In the genomic region with DNA sequence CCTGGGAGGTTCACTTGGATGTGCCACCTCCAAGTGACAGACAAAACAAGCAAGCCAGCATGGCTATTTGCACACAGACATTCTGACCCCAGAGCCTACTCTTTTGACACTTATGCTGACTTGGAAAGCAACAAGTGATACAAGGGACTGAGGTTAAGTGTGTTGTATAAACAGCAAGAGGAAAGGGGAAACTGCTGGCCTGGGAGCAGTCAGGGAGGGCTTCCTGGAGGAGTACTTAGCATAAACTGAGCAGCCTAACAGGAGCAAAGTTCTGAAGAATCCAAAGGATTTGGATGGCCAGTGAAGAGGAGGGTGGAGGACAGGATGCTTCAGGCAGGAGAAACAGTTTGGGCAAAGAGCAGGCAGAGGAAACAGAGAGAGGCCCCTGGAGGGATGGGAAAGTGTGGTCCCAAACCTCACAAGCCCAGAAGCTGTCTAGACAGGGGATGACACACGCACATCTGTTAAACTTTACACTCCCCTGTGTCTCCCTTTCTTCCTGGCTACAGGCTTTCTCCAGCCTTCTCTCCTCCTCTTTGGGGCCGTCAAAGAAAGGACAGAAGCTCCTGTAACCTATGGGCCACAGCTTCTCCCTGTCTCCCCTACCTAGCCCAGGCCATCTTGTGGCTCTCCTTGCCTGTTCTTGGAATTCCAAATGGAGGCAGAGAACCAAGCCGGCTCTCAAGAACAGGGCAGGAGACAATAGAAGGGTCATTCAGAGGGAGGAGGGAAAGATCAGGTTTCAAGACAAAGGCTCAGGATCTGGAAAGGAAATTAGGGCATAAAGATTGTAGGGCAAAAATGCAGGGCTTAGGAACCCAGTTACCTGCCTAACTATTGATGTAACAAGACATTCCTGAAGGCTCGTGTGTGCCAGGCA, we compare ENCODE assay signal across 13 cellular contexts. TPM values are rescaled to one million over a fixed set of nuclear protein-coding genes. Genes with fewer than 3 reads are reported as not detected.
DNase-seq lines count a peak whose midpoint lies in the region; ATAC-seq, FAIRE-seq and TF ChIP-seq lines count a peak whose summit lies in the region.
"Had no signal": no experiment of that assay in that cellular context is flagged by ENCODE, and none has a peak within 500 bp of the region (broad histone marks: within the 10 kb centered on the region; RNA-seq: fewer than 3 reads in every experiment).

No MANE protein-coding gene starts in this region.

- H3K27me3 ChIP-seq in heart left ventricle, result peaks cover 0 to 9% (median 0%) of the 10 kb centered on the region in 9 donors
- peaks cover 5% of the 10 kb centered on the region for H3K27me3 ChIP-seq in CD8-positive, alpha-beta memory T cell (ENCODE audit: insufficient read depth, low read length, poor library complexity, severe bottlenecking)
- H3K27me3 ChIP-seq: tibial artery had no signal

- peak overlapping the region in 9 of 12 donors; percentile 7 to 66 (median 59) for H3K27ac ChIP-seq in heart left ventricle
- no peak overlapping the region for H3K27ac ChIP-seq in CD8-positive, alpha-beta memory T cell (ENCODE audit: low read depth, low read length)
- H3K27ac ChIP-seq: tibial artery had no signal

- peaks cover 43% of the 10 kb centered on the region for H3K4me1 Mint-ChIP-seq in WTC11
- no peaks in the 10 kb centered on the region for H3K4me1 Mint-ChIP-seq in CD8-positive, alpha-beta memory T cell

- H3K9me3 Mint-ChIP-seq in WTC11, result peaks cover 16% of the 10 kb centered on the region
- peaks cover 0 to 1% (median 0%) of the 10 kb centered on the region in 5 donors for H3K9me3 Mint-ChIP-seq in CD8-positive, alpha-beta memory T cell

- no peak overlapping the region for H3K4me3 ChIP-seq in heart left ventricle
- H3K4me3 ChIP-seq in CD8-positive, alpha-beta memory T cell (ENCODE audit: low read length), result no peak overlapping the region
- H3K4me3 ChIP-seq: tibial artery had no signal

- H3K36me3 ChIP-seq in heart left ventricle, result peaks cover 0 to 8% (median 0%) of the 10 kb centered on the region in 9 donors
- no peaks in the 10 kb centered on the region for H3K36me3 ChIP-seq in CD8-positive, alpha-beta memory T cell (ENCODE audit: insufficient read depth, low read length)

- H3K27ac Mint-ChIP-seq in WTC11, result peak overlapping the region; percentile 84
- H3K27ac Mint-ChIP-seq in CD8-positive, alpha-beta memory T cell, result no peak overlapping the region

- CTCF ChIA-PET in WTC11 (lab: Charles Lee), result interaction anchor here (0.9 to 1.3 kb wide), 2 partner anchors 102 to 855 kb away, joined by 3 to 4 read pairs; no protein-coding TSS in a partner anchor
- CTCF ChIA-PET in CD8-positive, alpha-beta memory T cell (lab: Charles Lee), result no interaction called here

- ATAC-seq in heart left ventricle (peak in 1 of 4 donors; percentile 49), Right ventricle myocardium inferior (no peak), WTC11 (peak; percentile 84)

- H3K9me3 ChIP-seq in heart left ventricle, result peaks cover 0 to 6% (median 0%) of the 10 kb centered on the region in 12 donors
- no peaks in the 10 kb centered on the region for H3K9me3 ChIP-seq in CD8-positive, alpha-beta memory T cell (ENCODE audit: low read length)
- H3K9me3 ChIP-seq: tibial artery had no signal

- DNase-seq in heart left ventricle, result no peak
- DNase-seq in Right ventricle myocardium inferior (ENCODE audit: missing footprints), result no peak
- DNase-seq in WTC11 (ENCODE audit: low spot score), result no peak
- DNase-seq in left kidney (ENCODE audit: low read depth, low spot score), result peak; percentile 71
- DNase-seq in urothelium cell line (ENCODE audit: low spot score), result peak; percentile 62
- DNase-seq in hypothalamus (lab: John Stamatoyannopoulos, UW), result no peak
- no peak for DNase-seq in CD8-positive, alpha-beta memory T cell
- DNase-seq in NK-92 treated with Interleukin-12 subunit alpha and Interleukin-12 subunit beta, amount 100 ng/mL, for 24 hours (lab: John Stamatoyannopoulos, UW), result no peak
- DNase-seq: activated CD8-positive, alpha-beta memory T cell treated with anti-CD3 and anti-CD28 coated beads, Interleukin-2, amount 50 U/mL, for 48 hours; kidney; SHP77; tibial artery had no signal

- intact Hi-C loops in heart left ventricle (cut with DNase I), result no loop called here
- intact Hi-C loops in Right ventricle myocardium inferior (cut with DNase I), result no loop called here

- POLR2A ChIA-PET in WTC11 (lab: Charles Lee), result no interaction called here
- POLR2A ChIA-PET in CD8-positive, alpha-beta memory T cell (lab: Charles Lee), result no interaction called here

- WGBS in heart left ventricle, 4 donors, result 47 to 56% (median 52%) methylated on average over 4 of the region's 4 CpGs

- TF ChIP-seq CTCF in heart left ventricle (IDR thresholded peaks at IDR 0.05) (no peak), WTC11 (IDR thresholded peaks at IDR 0.05) (no peak)

- FAIRE-seq in urothelium cell line (lab: Jason Lieb, UNC), result no peak
- FAIRE-seq: colon, kidney had no signal

- H3K36me3 Mint-ChIP-seq in WTC11, result peaks cover 15% of the 10 kb centered on the region
- H3K36me3 Mint-ChIP-seq in CD8-positive, alpha-beta memory T cell, result no peaks in the 10 kb centered on the region

- no peak for TF ChIP-seq POLR2A in heart left ventricle (IDR thresholded peaks at IDR 0.05)

- no peak overlapping the region for H3K4me3 Mint-ChIP-seq in WTC11
- no peak overlapping the region for H3K4me3 Mint-ChIP-seq in CD8-positive, alpha-beta memory T cell

- no peaks in the 10 kb centered on the region for H3K27me3 Mint-ChIP-seq in WTC11 (ENCODE audit: low read depth)
- H3K27me3 Mint-ChIP-seq in CD8-positive, alpha-beta memory T cell, result peaks cover 6 to 40% of the 10 kb centered on the region in 2 donors

- peaks cover 0 to 63% (median 20%) of the 10 kb centered on the region in 12 donors for H3K4me1 ChIP-seq in heart left ventricle
- H3K4me1 ChIP-seq in CD8-positive, alpha-beta memory T cell (ENCODE audit: insufficient read depth, low read length), result no peaks in the 10 kb centered on the region

TF ChIP-seq in WTC11, 78 proteins besides CTCF, POLR2A, EP300 and RAD21:
- TF ChIP-seq, protein P1, sequence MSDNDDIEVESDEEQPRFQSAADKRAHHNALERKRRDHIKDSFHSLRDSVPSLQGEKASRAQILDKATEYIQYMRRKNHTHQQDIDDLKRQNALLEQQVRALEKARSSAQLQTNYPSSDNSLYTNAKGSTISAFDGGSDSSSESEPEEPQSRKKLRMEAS (CRISPR knock-in tag; IDR thresholded peaks at IDR 0.05), result peak; percentile 43; the same call in 1 of the 2 replicates
- TF ChIP-seq ETV6 (CRISPR knock-in tag; IDR thresholded peaks at IDR 0.05) (0 out of 2 replicates have a peak, but pooled peaks have one; percentile 33), MXD4 (CRISPR knock-in tag; IDR thresholded peaks at IDR 0.05; ENCODE audit: borderline replicate concordance) (no peak), GRHL2 (CRISPR knock-in tag; IDR thresholded peaks at IDR 0.05; ENCODE audit: insufficient replicate concordance, severe bottlenecking) (no peak), FOXP1 (CRISPR knock-in tag; IDR thresholded peaks at IDR 0.05; ENCODE audit: borderline replicate concordance) (no peak), HMGA2 (CRISPR knock-in tag; IDR thresholded peaks at IDR 0.05) (no peak), ZNF416 (CRISPR knock-in tag; IDR thresholded peaks at IDR 0.05) (no peak), PRRX2 (CRISPR knock-in tag; IDR thresholded peaks at IDR 0.05) (no peak)
- TF ChIP-seq, protein P2, sequence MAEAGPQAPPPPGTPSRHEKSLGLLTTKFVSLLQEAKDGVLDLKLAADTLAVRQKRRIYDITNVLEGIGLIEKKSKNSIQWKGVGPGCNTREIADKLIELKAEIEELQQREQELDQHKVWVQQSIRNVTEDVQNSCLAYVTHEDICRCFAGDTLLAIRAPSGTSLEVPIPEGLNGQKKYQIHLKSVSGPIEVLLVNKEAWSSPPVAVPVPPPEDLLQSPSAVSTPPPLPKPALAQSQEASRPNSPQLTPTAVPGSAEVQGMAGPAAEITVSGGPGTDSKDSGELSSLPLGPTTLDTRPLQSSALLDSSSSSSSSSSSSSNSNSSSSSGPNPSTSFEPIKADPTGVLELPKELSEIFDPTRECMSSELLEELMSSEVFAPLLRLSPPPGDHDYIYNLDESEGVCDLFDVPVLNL (CRISPR knock-in tag; IDR thresholded peaks at IDR 0.05; ENCODE audit: borderline replicate concordance, low read depth), result no peak
- TF ChIP-seq, protein P3, sequence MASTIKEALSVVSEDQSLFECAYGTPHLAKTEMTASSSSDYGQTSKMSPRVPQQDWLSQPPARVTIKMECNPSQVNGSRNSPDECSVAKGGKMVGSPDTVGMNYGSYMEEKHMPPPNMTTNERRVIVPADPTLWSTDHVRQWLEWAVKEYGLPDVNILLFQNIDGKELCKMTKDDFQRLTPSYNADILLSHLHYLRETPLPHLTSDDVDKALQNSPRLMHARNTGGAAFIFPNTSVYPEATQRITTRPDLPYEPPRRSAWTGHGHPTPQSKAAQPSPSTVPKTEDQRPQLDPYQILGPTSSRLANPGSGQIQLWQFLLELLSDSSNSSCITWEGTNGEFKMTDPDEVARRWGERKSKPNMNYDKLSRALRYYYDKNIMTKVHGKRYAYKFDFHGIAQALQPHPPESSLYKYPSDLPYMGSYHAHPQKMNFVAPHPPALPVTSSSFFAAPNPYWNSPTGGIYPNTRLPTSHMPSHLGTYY (CRISPR knock-in tag; IDR thresholded peaks at IDR 0.05), result no peak

RNA-seq across cellular contexts. Expression of a gene that starts 19.3 kb away (rescaled TPM):
- total RNA-seq in heart left ventricle (10 to 100 TPM; 16.7 to 51.5 (median 33.6) TPM), Right ventricle myocardium inferior (29.5 TPM), WTC11 (2021) (36.0 to 38.1 TPM (median 37.5 TPM) in 3 replicates)
- polyA plus RNA-seq in heart left ventricle, result 10 to 100 TPM; 16.9 to 26.0 TPM
- 1 to 10 TPM; 1.1 to 1.4 TPM for total RNA-seq in CD8-positive, alpha-beta memory T cell
- 0.28 TPM for polyA plus RNA-seq in CD8-positive, alpha-beta memory T cell

Comparison
In these comparisons a context has a peak if more than half of its experiments do, and no peak if none do; other contexts are left out.
1. DNase-seq: peak in left kidney (single experiment) and urothelium cell line (single experiment); none in heart left ventricle (0 of 5), Right ventricle myocardium inferior (single experiment), WTC11 (single experiment), hypothalamus (0 of 51), CD8-positive, alpha-beta memory T cell (0 of 5) and NK-92 treated with Interleukin-12 subunit alpha and Interleukin-12 subunit beta, amount 100 ng/mL, for 24 hours (single experiment).
2. RNA of a gene that starts 19.3 kb away (total RNA-seq): 36.0 to 38.1 TPM in WTC11, 16.7 to 51.5 TPM in heart left ventricle and 29.5 TPM in Right ventricle myocardium inferior (single experiment); 1.1 to 1.4 TPM in CD8-positive, alpha-beta memory T cell; every median in the first group is over 4 times any median in the second.